1 cellular context compared by ENCODE assay signal in genomic region chr17:65122836-65123756, GRCh38.
A peak's percentile ranks its signal among the peaks of the same experiment; 100 is the strongest.
TF ChIP-seq lines count a peak whose summit lies in the region.

No MANE protein-coding gene starts in this region.

TF ChIP-seq in HepG2, 621 proteins besides CTCF, POLR2A, EP300 and RAD21 (continued from another document and continues in another):
- TF ChIP-seq, protein P1, sequence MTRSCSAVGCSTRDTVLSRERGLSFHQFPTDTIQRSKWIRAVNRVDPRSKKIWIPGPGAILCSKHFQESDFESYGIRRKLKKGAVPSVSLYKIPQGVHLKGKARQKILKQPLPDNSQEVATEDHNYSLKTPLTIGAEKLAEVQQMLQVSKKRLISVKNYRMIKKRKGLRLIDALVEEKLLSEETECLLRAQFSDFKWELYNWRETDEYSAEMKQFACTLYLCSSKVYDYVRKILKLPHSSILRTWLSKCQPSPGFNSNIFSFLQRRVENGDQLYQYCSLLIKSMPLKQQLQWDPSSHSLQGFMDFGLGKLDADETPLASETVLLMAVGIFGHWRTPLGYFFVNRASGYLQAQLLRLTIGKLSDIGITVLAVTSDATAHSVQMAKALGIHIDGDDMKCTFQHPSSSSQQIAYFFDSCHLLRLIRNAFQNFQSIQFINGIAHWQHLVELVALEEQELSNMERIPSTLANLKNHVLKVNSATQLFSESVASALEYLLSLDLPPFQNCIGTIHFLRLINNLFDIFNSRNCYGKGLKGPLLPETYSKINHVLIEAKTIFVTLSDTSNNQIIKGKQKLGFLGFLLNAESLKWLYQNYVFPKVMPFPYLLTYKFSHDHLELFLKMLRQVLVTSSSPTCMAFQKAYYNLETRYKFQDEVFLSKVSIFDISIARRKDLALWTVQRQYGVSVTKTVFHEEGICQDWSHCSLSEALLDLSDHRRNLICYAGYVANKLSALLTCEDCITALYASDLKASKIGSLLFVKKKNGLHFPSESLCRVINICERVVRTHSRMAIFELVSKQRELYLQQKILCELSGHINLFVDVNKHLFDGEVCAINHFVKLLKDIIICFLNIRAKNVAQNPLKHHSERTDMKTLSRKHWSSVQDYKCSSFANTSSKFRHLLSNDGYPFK (CRISPR knock-in tag; IDR thresholded peaks at IDR 0.05; ENCODE audit: borderline replicate concordance): no peak; the same call in 1 of the 2 replicates
- TF ChIP-seq PBX2 (CRISPR knock-in tag; IDR thresholded peaks at IDR 0.05) (no peak), RBM39 (IDR thresholded peaks at IDR 0.05; ENCODE audit: low read depth, low read length, poor library complexity, severe bottlenecking) (peak; percentile 51), KMT2B (CRISPR knock-in tag; IDR thresholded peaks at IDR 0.05) (peak; percentile 89), PRDM15 (CRISPR knock-in tag; IDR thresholded peaks at IDR 0.05) (no peak), NFRKB (IDR thresholded peaks at IDR 0.05) (no peak), PHF8 (CRISPR knock-in tag; IDR thresholded peaks at IDR 0.05) (peak; percentile 88), DRAP1 (CRISPR knock-in tag; IDR thresholded peaks at IDR 0.05) (peak; percentile 57), ZNF772 (CRISPR knock-in tag; IDR thresholded peaks at IDR 0.05) (no peak), TFE3 (CRISPR knock-in tag; IDR thresholded peaks at IDR 0.05) (no peak), JUN (CRISPR knock-in tag; IDR thresholded peaks at IDR 0.05) (no peak), ZNF224 (CRISPR knock-in tag; IDR thresholded peaks at IDR 0.05) (no peak), FLYWCH1 (CRISPR knock-in tag; IDR thresholded peaks at IDR 0.05) (no peak), HDAC2 (CRISPR knock-in tag; IDR thresholded peaks at IDR 0.05) (peak; percentile 73), ZNF670 (CRISPR knock-in tag; IDR thresholded peaks at IDR 0.05; ENCODE audit: borderline replicate concordance) (no peak), PAWR (CRISPR knock-in tag; IDR thresholded peaks at IDR 0.05; ENCODE audit: borderline replicate concordance) (no peak), HNF4G (IDR thresholded peaks at IDR 0.05; ENCODE audit: borderline replicate concordance, low read depth, low read length) (no peak), HNF4G (CRISPR knock-in tag; IDR thresholded peaks at IDR 0.05; ENCODE audit: borderline replicate concordance, low read depth) (no peak), ZNF543 (CRISPR knock-in tag; IDR thresholded peaks at IDR 0.05) (no peak), SP2 (CRISPR knock-in tag; IDR thresholded peaks at IDR 0.05) (peak; percentile 61), NAIF1 (CRISPR knock-in tag; IDR thresholded peaks at IDR 0.05; ENCODE audit: borderline replicate concordance) (no peak), ZNF749 (CRISPR knock-in tag; IDR thresholded peaks at IDR 0.05; ENCODE audit: borderline replicate concordance) (no peak), FOXP1 (IDR thresholded peaks at IDR 0.05) (no peak), FOXP1 (CRISPR knock-in tag; IDR thresholded peaks at IDR 0.05) (no peak), RCOR2 (CRISPR knock-in tag; IDR thresholded peaks at IDR 0.05) (no peak), MTA1 (CRISPR knock-in tag; IDR thresholded peaks at IDR 0.05; ENCODE audit: borderline replicate concordance) (no peak; the same call in 1 of the 2 replicates), PPARG (CRISPR knock-in tag; conservative IDR thresholded peaks at IDR 0.05) (no peak), ZNF644 (CRISPR knock-in tag; IDR thresholded peaks at IDR 0.05; ENCODE audit: low read depth) (no peak), CC2D1A (CRISPR knock-in tag; IDR thresholded peaks at IDR 0.05) (no peak), NR2F2 (IDR thresholded peaks at IDR 0.05; ENCODE audit: borderline replicate concordance, low read depth) (no peak), MAZ (IDR thresholded peaks at IDR 0.05; ENCODE audit: borderline replicate concordance, low read depth, low read length) (peak; percentile 20; the same call in 1 of the 2 replicates), MAZ (CRISPR knock-in tag; IDR thresholded peaks at IDR 0.05; ENCODE audit: low read depth) (no peak; the same call in 1 of the 2 replicates), SIN3B (IDR thresholded peaks at IDR 0.05; ENCODE audit: low read length) (no peak), ZNF431 (CRISPR knock-in tag; IDR thresholded peaks at IDR 0.05; ENCODE audit: borderline replicate concordance, low read depth) (0 out of 2 replicates have a peak, but pooled peaks have one; percentile 17), ZFP41 (CRISPR knock-in tag; IDR thresholded peaks at IDR 0.05; ENCODE audit: borderline replicate concordance) (no peak), RXRB (CRISPR knock-in tag; IDR thresholded peaks at IDR 0.05; ENCODE audit: borderline replicate concordance) (peak; percentile 73; the same call in 1 of the 2 replicates), KDM2A (CRISPR knock-in tag; IDR thresholded peaks at IDR 0.05; ENCODE audit: borderline replicate concordance, low read depth) (peak; percentile 91; the same call in 1 of the 2 replicates), HOXA7 (CRISPR knock-in tag; IDR thresholded peaks at IDR 0.05) (no peak), HNRNPUL1 (IDR thresholded peaks at IDR 0.05; ENCODE audit: low read depth, low read length) (no peak), ZNF556 (CRISPR knock-in tag; IDR thresholded peaks at IDR 0.05; ENCODE audit: borderline replicate concordance) (no peak; the same call in 1 of the 2 replicates), ZNF740 (CRISPR knock-in tag; IDR thresholded peaks at IDR 0.05) (peak; percentile 92), CCAR2 (optimal IDR thresholded peaks at IDR 0.05; ENCODE audit: low read depth, low read length) (no peak), TOE1 (CRISPR knock-in tag; IDR thresholded peaks at IDR 0.05) (no peak), ZNF260 (CRISPR knock-in tag; IDR thresholded peaks at IDR 0.05; ENCODE audit: borderline replicate concordance, low read depth) (no peak), MBNL3 (CRISPR knock-in tag; conservative IDR thresholded peaks at IDR 0.05) (no peak), MEIS2 (CRISPR knock-in tag; IDR thresholded peaks at IDR 0.05) (no peak; the same call in 1 of the 2 replicates), PBX3 (CRISPR knock-in tag; IDR thresholded peaks at IDR 0.05; ENCODE audit: borderline replicate concordance) (no peak), ZNF878 (CRISPR knock-in tag; IDR thresholded peaks at IDR 0.05) (0 out of 2 replicates have a peak, but pooled peaks have one; percentile 26), KDM5A (IDR thresholded peaks at IDR 0.05; ENCODE audit: borderline replicate concordance, low read length) (peak; percentile 86), ZNF354B (CRISPR knock-in tag; IDR thresholded peaks at IDR 0.05) (no peak; the same call in 1 of the 2 replicates), YEATS4 (CRISPR knock-in tag; IDR thresholded peaks at IDR 0.05; ENCODE audit: borderline replicate concordance) (peak; percentile 83), SYNCRIP (IDR thresholded peaks at IDR 0.05; ENCODE audit: insufficient read depth, low read depth, low read length) (no peak)
- TF ChIP-seq, protein P2, sequence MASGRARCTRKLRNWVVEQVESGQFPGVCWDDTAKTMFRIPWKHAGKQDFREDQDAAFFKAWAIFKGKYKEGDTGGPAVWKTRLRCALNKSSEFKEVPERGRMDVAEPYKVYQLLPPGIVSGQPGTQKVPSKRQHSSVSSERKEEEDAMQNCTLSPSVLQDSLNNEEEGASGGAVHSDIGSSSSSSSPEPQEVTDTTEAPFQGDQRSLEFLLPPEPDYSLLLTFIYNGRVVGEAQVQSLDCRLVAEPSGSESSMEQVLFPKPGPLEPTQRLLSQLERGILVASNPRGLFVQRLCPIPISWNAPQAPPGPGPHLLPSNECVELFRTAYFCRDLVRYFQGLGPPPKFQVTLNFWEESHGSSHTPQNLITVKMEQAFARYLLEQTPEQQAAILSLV (CRISPR knock-in tag; IDR thresholded peaks at IDR 0.05; ENCODE audit: borderline replicate concordance): no peak; the same call in 1 of the 2 replicates
- TF ChIP-seq, protein P3, sequence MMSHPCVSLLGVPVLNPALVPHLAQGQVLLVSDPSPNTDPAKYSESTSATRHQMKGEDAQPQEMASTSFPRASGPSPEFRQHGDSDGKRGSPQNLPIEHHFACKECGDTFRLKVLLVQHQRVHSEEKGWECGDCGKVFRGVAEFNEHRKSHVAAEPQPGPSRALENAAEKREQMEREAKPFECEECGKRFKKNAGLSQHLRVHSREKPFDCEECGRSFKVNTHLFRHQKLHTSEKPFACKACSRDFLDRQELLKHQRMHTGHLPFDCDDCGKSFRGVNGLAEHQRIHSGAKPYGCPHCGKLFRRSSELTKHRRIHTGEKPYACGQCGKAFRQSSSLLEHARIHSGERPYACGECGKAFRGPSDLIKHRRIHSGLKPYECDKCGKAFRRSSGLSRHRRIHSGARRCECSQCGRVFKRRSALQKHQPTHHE (CRISPR knock-in tag; IDR thresholded peaks at IDR 0.05; ENCODE audit: borderline replicate concordance): no peak
- TF ChIP-seq, protein P4, sequence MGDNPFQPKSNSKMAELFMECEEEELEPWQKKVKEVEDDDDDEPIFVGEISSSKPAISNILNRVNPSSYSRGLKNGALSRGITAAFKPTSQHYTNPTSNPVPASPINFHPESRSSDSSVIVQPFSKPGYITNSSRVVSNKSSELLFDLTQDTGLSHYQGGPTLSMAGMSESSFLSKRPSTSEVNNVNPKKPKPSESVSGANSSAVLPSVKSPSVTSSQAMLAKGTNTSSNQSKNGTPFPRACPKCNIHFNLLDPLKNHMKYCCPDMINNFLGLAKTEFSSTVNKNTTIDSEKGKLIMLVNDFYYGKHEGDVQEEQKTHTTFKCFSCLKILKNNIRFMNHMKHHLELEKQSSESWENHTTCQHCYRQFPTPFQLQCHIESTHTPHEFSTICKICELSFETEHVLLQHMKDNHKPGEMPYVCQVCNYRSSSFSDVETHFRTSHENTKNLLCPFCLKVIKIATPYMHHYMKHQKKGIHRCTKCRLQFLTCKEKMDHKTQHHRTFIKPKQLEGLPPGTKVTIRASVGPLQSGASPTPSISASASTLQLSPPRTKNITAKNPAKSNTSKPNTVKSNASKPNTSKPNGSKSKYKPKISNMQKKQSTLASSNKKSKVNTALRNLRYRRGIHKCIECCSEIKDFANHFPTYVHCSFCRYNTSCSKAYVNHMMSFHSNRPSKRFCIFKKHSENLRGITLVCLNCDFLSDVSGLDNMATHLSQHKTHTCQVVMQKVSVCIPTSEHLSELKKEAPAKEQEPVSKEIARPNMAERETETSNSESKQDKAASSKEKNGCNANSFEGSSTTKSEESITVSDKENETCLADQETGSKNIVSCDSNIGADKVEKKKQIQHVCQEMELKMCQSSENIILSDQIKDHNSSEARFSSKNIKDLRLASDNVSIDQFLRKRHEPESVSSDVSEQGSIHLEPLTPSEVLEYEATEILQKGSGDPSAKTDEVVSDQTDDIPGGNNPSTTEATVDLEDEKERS (CRISPR knock-in tag; IDR thresholded peaks at IDR 0.05): peak; percentile 73
